ENCODE assay signal across 1 cellular context in the genomic region with DNA sequence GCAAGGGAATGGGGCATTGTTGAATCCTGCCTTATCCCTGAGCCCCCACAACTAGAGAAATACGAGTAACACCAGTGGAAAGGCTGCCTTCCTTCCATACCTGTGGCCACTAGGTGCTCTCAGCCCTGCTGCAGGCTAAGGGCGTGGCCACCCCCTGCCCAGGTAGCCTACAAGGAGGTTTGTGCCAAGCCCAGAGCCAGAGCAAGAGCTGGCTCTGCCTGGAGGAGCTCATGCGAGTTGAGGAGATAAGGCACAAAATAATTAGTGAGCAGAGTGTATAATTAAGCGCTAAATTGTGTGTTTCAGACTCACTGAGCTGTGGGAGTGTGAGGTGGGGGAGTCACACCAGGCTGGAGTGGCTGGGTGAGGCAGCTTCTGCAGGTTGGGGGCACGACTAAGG.
TF ChIP-seq lines count a peak whose summit lies in the region.

No MANE protein-coding gene starts in this region.

TF ChIP-seq in H1, 55 proteins besides CTCF, POLR2A, EP300 and RAD21 (continued from another document):
- TF ChIP-seq RXRA (IDR thresholded peaks at IDR 0.05; ENCODE audit: insufficient read depth, low read depth, low read length): no peak
- TF ChIP-seq, protein P1, sequence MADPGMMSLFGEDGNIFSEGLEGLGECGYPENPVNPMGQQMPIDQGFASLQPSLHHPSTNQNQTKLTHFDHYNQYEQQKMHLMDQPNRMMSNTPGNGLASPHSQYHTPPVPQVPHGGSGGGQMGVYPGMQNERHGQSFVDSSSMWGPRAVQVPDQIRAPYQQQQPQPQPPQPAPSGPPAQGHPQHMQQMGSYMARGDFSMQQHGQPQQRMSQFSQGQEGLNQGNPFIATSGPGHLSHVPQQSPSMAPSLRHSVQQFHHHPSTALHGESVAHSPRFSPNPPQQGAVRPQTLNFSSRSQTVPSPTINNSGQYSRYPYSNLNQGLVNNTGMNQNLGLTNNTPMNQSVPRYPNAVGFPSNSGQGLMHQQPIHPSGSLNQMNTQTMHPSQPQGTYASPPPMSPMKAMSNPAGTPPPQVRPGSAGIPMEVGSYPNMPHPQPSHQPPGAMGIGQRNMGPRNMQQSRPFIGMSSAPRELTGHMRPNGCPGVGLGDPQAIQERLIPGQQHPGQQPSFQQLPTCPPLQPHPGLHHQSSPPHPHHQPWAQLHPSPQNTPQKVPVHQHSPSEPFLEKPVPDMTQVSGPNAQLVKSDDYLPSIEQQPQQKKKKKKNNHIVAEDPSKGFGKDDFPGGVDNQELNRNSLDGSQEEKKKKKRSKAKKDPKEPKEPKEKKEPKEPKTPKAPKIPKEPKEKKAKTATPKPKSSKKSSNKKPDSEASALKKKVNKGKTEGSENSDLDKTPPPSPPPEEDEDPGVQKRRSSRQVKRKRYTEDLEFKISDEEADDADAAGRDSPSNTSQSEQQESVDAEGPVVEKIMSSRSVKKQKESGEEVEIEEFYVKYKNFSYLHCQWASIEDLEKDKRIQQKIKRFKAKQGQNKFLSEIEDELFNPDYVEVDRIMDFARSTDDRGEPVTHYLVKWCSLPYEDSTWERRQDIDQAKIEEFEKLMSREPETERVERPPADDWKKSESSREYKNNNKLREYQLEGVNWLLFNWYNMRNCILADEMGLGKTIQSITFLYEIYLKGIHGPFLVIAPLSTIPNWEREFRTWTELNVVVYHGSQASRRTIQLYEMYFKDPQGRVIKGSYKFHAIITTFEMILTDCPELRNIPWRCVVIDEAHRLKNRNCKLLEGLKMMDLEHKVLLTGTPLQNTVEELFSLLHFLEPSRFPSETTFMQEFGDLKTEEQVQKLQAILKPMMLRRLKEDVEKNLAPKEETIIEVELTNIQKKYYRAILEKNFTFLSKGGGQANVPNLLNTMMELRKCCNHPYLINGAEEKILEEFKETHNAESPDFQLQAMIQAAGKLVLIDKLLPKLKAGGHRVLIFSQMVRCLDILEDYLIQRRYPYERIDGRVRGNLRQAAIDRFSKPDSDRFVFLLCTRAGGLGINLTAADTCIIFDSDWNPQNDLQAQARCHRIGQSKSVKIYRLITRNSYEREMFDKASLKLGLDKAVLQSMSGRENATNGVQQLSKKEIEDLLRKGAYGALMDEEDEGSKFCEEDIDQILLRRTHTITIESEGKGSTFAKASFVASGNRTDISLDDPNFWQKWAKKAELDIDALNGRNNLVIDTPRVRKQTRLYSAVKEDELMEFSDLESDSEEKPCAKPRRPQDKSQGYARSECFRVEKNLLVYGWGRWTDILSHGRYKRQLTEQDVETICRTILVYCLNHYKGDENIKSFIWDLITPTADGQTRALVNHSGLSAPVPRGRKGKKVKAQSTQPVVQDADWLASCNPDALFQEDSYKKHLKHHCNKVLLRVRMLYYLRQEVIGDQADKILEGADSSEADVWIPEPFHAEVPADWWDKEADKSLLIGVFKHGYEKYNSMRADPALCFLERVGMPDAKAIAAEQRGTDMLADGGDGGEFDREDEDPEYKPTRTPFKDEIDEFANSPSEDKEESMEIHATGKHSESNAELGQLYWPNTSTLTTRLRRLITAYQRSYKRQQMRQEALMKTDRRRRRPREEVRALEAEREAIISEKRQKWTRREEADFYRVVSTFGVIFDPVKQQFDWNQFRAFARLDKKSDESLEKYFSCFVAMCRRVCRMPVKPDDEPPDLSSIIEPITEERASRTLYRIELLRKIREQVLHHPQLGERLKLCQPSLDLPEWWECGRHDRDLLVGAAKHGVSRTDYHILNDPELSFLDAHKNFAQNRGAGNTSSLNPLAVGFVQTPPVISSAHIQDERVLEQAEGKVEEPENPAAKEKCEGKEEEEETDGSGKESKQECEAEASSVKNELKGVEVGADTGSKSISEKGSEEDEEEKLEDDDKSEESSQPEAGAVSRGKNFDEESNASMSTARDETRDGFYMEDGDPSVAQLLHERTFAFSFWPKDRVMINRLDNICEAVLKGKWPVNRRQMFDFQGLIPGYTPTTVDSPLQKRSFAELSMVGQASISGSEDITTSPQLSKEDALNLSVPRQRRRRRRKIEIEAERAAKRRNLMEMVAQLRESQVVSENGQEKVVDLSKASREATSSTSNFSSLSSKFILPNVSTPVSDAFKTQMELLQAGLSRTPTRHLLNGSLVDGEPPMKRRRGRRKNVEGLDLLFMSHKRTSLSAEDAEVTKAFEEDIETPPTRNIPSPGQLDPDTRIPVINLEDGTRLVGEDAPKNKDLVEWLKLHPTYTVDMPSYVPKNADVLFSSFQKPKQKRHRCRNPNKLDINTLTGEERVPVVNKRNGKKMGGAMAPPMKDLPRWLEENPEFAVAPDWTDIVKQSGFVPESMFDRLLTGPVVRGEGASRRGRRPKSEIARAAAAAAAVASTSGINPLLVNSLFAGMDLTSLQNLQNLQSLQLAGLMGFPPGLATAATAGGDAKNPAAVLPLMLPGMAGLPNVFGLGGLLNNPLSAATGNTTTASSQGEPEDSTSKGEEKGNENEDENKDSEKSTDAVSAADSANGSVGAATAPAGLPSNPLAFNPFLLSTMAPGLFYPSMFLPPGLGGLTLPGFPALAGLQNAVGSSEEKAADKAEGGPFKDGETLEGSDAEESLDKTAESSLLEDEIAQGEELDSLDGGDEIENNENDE (IDR thresholded peaks at IDR 0.05; ENCODE audit: insufficient replicate concordance, low read length): no peak
TF ChIP-seq in H1: peak in this region for 0.
